In genomic region chr18:64800151-64800550, GRCh38 we compare ENCODE assay signal across 19 cellular contexts.
DNase-seq lines count a peak whose midpoint lies in the region; ATAC-seq, FAIRE-seq and TF ChIP-seq lines count a peak whose summit lies in the region.
"Had no signal": no experiment of that assay in that cellular context is flagged by ENCODE, and none has a peak within 500 bp of the region (broad histone marks: within the 10 kb centered on the region; RNA-seq: fewer than 3 reads in every experiment).

No MANE protein-coding gene starts in this region.

- in situ Hi-C loops in brain microvascular endothelial cell (cut with HindIII; ENCODE audit: low pct_ligation_motif_present, low sequenced_read_pairs): no loop called here

- H2AFZ ChIP-seq in astrocyte (ENCODE audit: low read depth, low read length): no peak overlapping the region
- H2AFZ ChIP-seq: GM23338 had no signal

- H3K4me3 ChIP-seq in astrocyte (ENCODE audit: insufficient read depth, low read depth, low read length) (no peak overlapping the region), brain microvascular endothelial cell (ENCODE audit: low read depth, low read length) (no peak overlapping the region)
- H3K4me3 ChIP-seq: GM23338 had no signal

- H3K4me2 ChIP-seq in astrocyte (ENCODE audit: low read length): no peak overlapping the region
- H3K4me2 ChIP-seq: GM23338 had no signal

- ATAC-seq in HG02840 (IDR thresholded peaks at IDR 0.05; ENCODE audit: low FRiP score, unreplicated experiment): no peak
- ATAC-seq: GM23338, HCT116 had no signal

- peaks cover 9% of the 10 kb centered on the region for H3K4me1 Mint-ChIP-seq in astrocyte (ENCODE audit: low read depth, unreplicated experiment)
- H3K4me1 Mint-ChIP-seq: CD4-positive, alpha-beta memory T cell; GM23338; H9 had no signal

- H3K79me2 ChIP-seq in astrocyte (ENCODE audit: insufficient read depth, low read length): no peaks in the 10 kb centered on the region

- H3K36me3 ChIP-seq in astrocyte (ENCODE audit: insufficient read depth, low read length) (no peaks in the 10 kb centered on the region), brain microvascular endothelial cell (replicated peaks) (no peaks in the 10 kb centered on the region)

- no peaks in the 10 kb centered on the region for H3K9me3 Mint-ChIP-seq in astrocyte (ENCODE audit: unreplicated experiment)
- H3K9me3 Mint-ChIP-seq: GM23338, H9 had no signal

- no peak for TF ChIP-seq CTCF in astrocyte (IDR thresholded peaks at IDR 0.05; ENCODE audit: insufficient read depth, low read depth, low read length)
- TF ChIP-seq CTCF in brain microvascular endothelial cell (IDR thresholded peaks at IDR 0.05; ENCODE audit: low read depth, low read length, missing control alignments): no peak

- no peaks in the 10 kb centered on the region for H3K27me3 Mint-ChIP-seq in astrocyte (ENCODE audit: low read depth, unreplicated experiment)
- H3K27me3 Mint-ChIP-seq: CD4-positive, alpha-beta memory T cell had no signal

- peak; percentile 70 for FAIRE-seq in A204.1 (lab: Jason Lieb, UNC)
- no peak for FAIRE-seq in astrocyte (lab: Jason Lieb, UNC)
- peak; percentile 47 for FAIRE-seq in islet of Langerhans (lab: Jason Lieb, UNC)
- FAIRE-seq: GM12891, GM18507 had no signal

- H3K9me3 ChIP-seq in astrocyte (ENCODE audit: insufficient read depth, low read depth, low read length): no peaks in the 10 kb centered on the region

- H3K9ac ChIP-seq in astrocyte (ENCODE audit: low read length): no peak overlapping the region

- H3K27ac Mint-ChIP-seq in astrocyte (ENCODE audit: unreplicated experiment): peak overlapping the region; percentile 90
- H3K27ac Mint-ChIP-seq: CD4-positive, alpha-beta memory T cell; GM23338; H9 had no signal

- H3K27ac ChIP-seq in astrocyte (ENCODE audit: low read depth, low read length) (no peak overlapping the region), brain microvascular endothelial cell (no peak overlapping the region)

- H3K27me3 ChIP-seq in astrocyte (ENCODE audit: insufficient read depth, low read length) (no peaks in the 10 kb centered on the region), brain microvascular endothelial cell (replicated peaks) (no peaks in the 10 kb centered on the region)

- DNase-seq in astrocyte (ENCODE audit: low read depth): no peak
- DNase-seq in brain microvascular endothelial cell: no peak
- no peak for DNase-seq in NCI-H82 treated with DMSO at 0.1 percent for 48 hours (lab: John Stamatoyannopoulos, UW; ENCODE audit: unreplicated experiment)
- DNase-seq: 8988T; C1 segment of cervical spinal cord; Calu3; CD4-positive, alpha-beta memory T cell; COR-L47; DMS53; DMS79 treated with DMSO at 0.1 percent for 48 hours; GF-D8; H9 had no signal

- H3K4me3 Mint-ChIP-seq in astrocyte (ENCODE audit: unreplicated experiment): no peak overlapping the region
- H3K4me3 Mint-ChIP-seq: CD4-positive, alpha-beta memory T cell; GM23338; H9 had no signal

- H3K36me3 Mint-ChIP-seq in astrocyte (ENCODE audit: low read depth, unreplicated experiment): no peaks in the 10 kb centered on the region
- H3K36me3 Mint-ChIP-seq: CD4-positive, alpha-beta memory T cell had no signal

- no peaks in the 10 kb centered on the region for H3K4me1 ChIP-seq in astrocyte (ENCODE audit: insufficient read depth, low read length)

- H4K20me1 ChIP-seq in astrocyte (ENCODE audit: insufficient read depth, low read length): no peaks in the 10 kb centered on the region
